In the genomic region with DNA sequence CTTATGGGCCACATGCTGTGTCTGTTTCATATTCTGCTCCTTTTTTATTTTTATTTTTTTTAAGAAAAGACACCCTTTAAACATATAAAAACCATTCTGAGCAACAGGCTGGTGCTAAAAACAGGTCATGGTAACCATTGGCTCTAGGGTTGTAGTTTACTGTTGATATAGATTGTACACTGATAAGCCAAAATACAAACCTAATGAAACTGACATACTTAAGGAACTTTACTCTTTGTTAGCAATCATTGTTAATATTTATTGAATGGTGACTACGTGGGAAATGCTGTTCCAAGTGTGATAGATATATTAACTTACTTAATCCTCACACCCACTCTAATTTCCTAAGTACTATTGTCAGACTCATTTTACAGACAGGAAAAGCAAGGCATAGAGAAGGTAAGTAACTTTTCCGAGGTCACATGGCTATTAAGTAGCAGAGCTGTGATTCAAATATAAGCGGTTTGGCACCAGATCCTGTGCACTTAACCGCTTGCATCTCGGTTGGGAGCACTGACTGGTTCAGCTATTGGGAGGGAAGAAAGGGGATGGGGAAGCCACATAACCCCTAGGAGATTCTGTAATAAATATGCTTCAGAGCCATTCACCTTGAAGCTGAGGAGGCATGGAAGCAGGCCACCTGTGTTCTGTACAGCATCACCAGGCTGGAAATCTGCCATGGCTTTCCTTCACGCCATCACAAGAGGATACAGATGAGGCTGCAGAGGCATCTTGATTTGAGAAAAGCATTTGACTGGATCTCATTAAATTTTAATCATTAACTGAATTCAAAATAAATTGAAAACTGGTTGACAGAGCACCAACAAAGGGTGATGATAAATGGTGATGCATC, we compare ENCODE assay signal across 11 cellular contexts. TPM values are rescaled to one million over a fixed set of nuclear protein-coding genes. Genes with fewer than 3 reads are reported as not detected.
A peak's percentile ranks its signal among the peaks of the same experiment; 100 is the strongest.
DNase-seq lines count a peak whose midpoint lies in the region; ATAC-seq and TF ChIP-seq lines count a peak whose summit lies in the region.
"Had no signal": no experiment of that assay in that cellular context is flagged by ENCODE, and none has a peak within 500 bp of the region (broad histone marks: within the 10 kb centered on the region; RNA-seq: fewer than 3 reads in every experiment).

No MANE protein-coding gene starts in this region.

- peaks cover 29 to 77% (median 58%) of the 10 kb centered on the region in 4 donors for H3K4me1 Mint-ChIP-seq in CD4-positive, CD25-positive, alpha-beta regulatory T cell
- peaks cover 39% of the 10 kb centered on the region for H3K4me1 Mint-ChIP-seq in activated T-helper 17 cell treated with anti-CD3 and anti-CD28 coated beads, Interleukin-2, amount 50 U/mL, for 72 hours
- peaks cover 62% of the 10 kb centered on the region for H3K4me1 Mint-ChIP-seq in CD8-positive, alpha-beta T cell (ENCODE audit: low read depth)

- TF ChIP-seq CTCF in hepatocyte (IDR thresholded peaks at IDR 0.05; ENCODE audit: poor library complexity), result no peak
- no peak for TF ChIP-seq CTCF in gastrocnemius medialis (IDR thresholded peaks at IDR 0.05 in 4 of 5, conservative IDR thresholded peaks at IDR 0.05 in 1 of 5)
- TF ChIP-seq CTCF in CD8-positive, alpha-beta T cell (IDR thresholded peaks at IDR 0.05), result no peak

- WGBS in hepatocyte (ENCODE audit: low lambda C conversion rate, missing lambda C conversion rate), result 92% methylated on average over 6 of the region's 6 CpGs

- no peak overlapping the region for H3K27ac ChIP-seq in CD4-positive, CD25-positive, alpha-beta regulatory T cell (ENCODE audit: insufficient read depth, low read length, poor library complexity, severe bottlenecking)
- H3K27ac ChIP-seq in hepatocyte (peak overlapping the region; percentile 97), gastrocnemius medialis (peak overlapping the region; percentile 92 to 99 (median 97))
- H3K27ac ChIP-seq in CD8-positive, alpha-beta T cell (ENCODE audit: low read depth, low read length), result no peak overlapping the region

- peaks cover 23% of the 10 kb centered on the region for H3K36me3 Mint-ChIP-seq in CD4-positive, CD25-positive, alpha-beta regulatory T cell
- peaks cover 79% of the 10 kb centered on the region for H3K36me3 Mint-ChIP-seq in activated T-helper 17 cell treated with anti-CD3 and anti-CD28 coated beads, Interleukin-2, amount 50 U/mL, for 72 hours (ENCODE audit: low read depth)
- peaks cover 38% of the 10 kb centered on the region for H3K36me3 Mint-ChIP-seq in CD8-positive, alpha-beta T cell

- H4K20me1 ChIP-seq in hepatocyte (ENCODE audit: insufficient read depth, poor library complexity, severe bottlenecking), result no peaks in the 10 kb centered on the region

- H3K4me3 Mint-ChIP-seq in CD4-positive, CD25-positive, alpha-beta regulatory T cell, result peak overlapping the region in 2 of 4 donors; percentile 12 to 24
- H3K4me3 Mint-ChIP-seq in activated T-helper 17 cell treated with anti-CD3 and anti-CD28 coated beads, Interleukin-2, amount 50 U/mL, for 72 hours, result peak overlapping the region; percentile 15
- H3K4me3 Mint-ChIP-seq in CD8-positive, alpha-beta T cell, result no peak overlapping the region

- no peak overlapping the region for H2AFZ ChIP-seq in hepatocyte

- no peak overlapping the region for H3K4me3 ChIP-seq in CD4-positive, CD25-positive, alpha-beta regulatory T cell (ENCODE audit: low read depth, low read length)
- H3K4me3 ChIP-seq in hepatocyte (no peak overlapping the region), gastrocnemius medialis (no peak overlapping the region)
- H3K4me3 ChIP-seq in CD8-positive, alpha-beta T cell (ENCODE audit: low read depth, low read length), result no peak overlapping the region
- H3K4me3 ChIP-seq: MG63 had no signal

- H3K9me2 ChIP-seq in hepatocyte (replicated peaks; ENCODE audit: insufficient read depth), result no peaks in the 10 kb centered on the region

- no peaks in the 10 kb centered on the region for H3K27me3 Mint-ChIP-seq in CD4-positive, CD25-positive, alpha-beta regulatory T cell
- H3K27me3 Mint-ChIP-seq in activated T-helper 17 cell treated with anti-CD3 and anti-CD28 coated beads, Interleukin-2, amount 50 U/mL, for 72 hours, result no peaks in the 10 kb centered on the region
- no peaks in the 10 kb centered on the region for H3K27me3 Mint-ChIP-seq in CD8-positive, alpha-beta T cell (ENCODE audit: low read depth)

- in situ Hi-C loops in gastrocnemius medialis (cut with MboI; ENCODE audit: low sequenced_read_pairs in 4 of 4), result loop anchor here in 1 of 4 donors (10.0 kb wide), 1 partner anchor 116 kb away; a partner anchor contains a TSS

- POLR2A ChIA-PET in CD8-positive, alpha-beta T cell (lab: Charles Lee), result no interaction called here

- CTCF ChIA-PET in CD8-positive, alpha-beta T cell (lab: Charles Lee), result no interaction called here

- H3K79me2 ChIP-seq in hepatocyte, result peaks cover 69% of the 10 kb centered on the region

- peaks cover 46% of the 10 kb centered on the region for H3K4me1 ChIP-seq in CD4-positive, CD25-positive, alpha-beta regulatory T cell (ENCODE audit: control insufficient read depth, insufficient read depth, low read length, poor library complexity, severe bottlenecking)
- H3K4me1 ChIP-seq in hepatocyte (ENCODE audit: insufficient read depth), result peaks cover 53% of the 10 kb centered on the region
- H3K4me1 ChIP-seq in gastrocnemius medialis, result peaks cover 47 to 58% of the 10 kb centered on the region in 2 donors
- peaks cover 22% of the 10 kb centered on the region for H3K4me1 ChIP-seq in CD8-positive, alpha-beta T cell (ENCODE audit: insufficient read depth, low read length)

- H3K9me3 Mint-ChIP-seq in CD4-positive, CD25-positive, alpha-beta regulatory T cell, result no peaks in the 10 kb centered on the region
- no peaks in the 10 kb centered on the region for H3K9me3 Mint-ChIP-seq in activated T-helper 17 cell treated with anti-CD3 and anti-CD28 coated beads, Interleukin-2, amount 50 U/mL, for 72 hours
- no peaks in the 10 kb centered on the region for H3K9me3 Mint-ChIP-seq in CD8-positive, alpha-beta T cell

- no peak overlapping the region for H3K4me2 ChIP-seq in hepatocyte

- TF ChIP-seq POLR2A in gastrocnemius medialis (IDR thresholded peaks at IDR 0.05), result no peak

- H3K9me3 ChIP-seq in CD4-positive, CD25-positive, alpha-beta regulatory T cell (ENCODE audit: control insufficient read depth in 2 of 2, low read length in 2 of 2), result no peaks in the 10 kb centered on the region
- H3K9me3 ChIP-seq in hepatocyte (ENCODE audit: low read depth) (no peaks in the 10 kb centered on the region), gastrocnemius medialis (no peaks in the 10 kb centered on the region)
- H3K9me3 ChIP-seq in CD8-positive, alpha-beta T cell (ENCODE audit: low read length), result no peaks in the 10 kb centered on the region
- H3K9me3 ChIP-seq: MG63 had no signal

- DNase-seq in CD4-positive, CD25-positive, alpha-beta regulatory T cell, result no peak
- no peak for DNase-seq in hepatocyte (ENCODE audit: low spot score)
- DNase-seq in gastrocnemius medialis, result no peak
- no peak for DNase-seq in NCI-H1436 treated with DMSO at 0.1 percent for 48 hours (lab: John Stamatoyannopoulos, UW)
- DNase-seq in CD8-positive, alpha-beta T cell, result no peak
- DNase-seq: activated CD8-positive, alpha-beta memory T cell treated with anti-CD3 and anti-CD28 coated beads, Interleukin-2, amount 50 U/mL, for 4 hours; MG63; SHP77 had no signal

- H3K27ac Mint-ChIP-seq in CD4-positive, CD25-positive, alpha-beta regulatory T cell, result peak overlapping the region; percentile 59 to 70 (median 60)
- H3K27ac Mint-ChIP-seq in activated T-helper 17 cell treated with anti-CD3 and anti-CD28 coated beads, Interleukin-2, amount 50 U/mL, for 72 hours, result peak overlapping the region; percentile 64
- no peak overlapping the region for H3K27ac Mint-ChIP-seq in CD8-positive, alpha-beta T cell

- intact Hi-C loops in gastrocnemius medialis (cut with DNase I; ENCODE audit: low total_unique reads), result no loop called here
- intact Hi-C loops in CD8-positive, alpha-beta T cell (cut with DNase I, micrococcal nuclease), result no loop called here

- no peaks in the 10 kb centered on the region for H3K36me3 ChIP-seq in CD4-positive, CD25-positive, alpha-beta regulatory T cell (ENCODE audit: control insufficient read depth, insufficient read depth, low read length)
- H3K36me3 ChIP-seq in hepatocyte (replicated peaks; ENCODE audit: insufficient read depth, low read depth) (no peaks in the 10 kb centered on the region), gastrocnemius medialis (no peaks in the 10 kb centered on the region)
- no peaks in the 10 kb centered on the region for H3K36me3 ChIP-seq in CD8-positive, alpha-beta T cell (ENCODE audit: insufficient read depth, low read length)

- no peaks in the 10 kb centered on the region for H3K27me3 ChIP-seq in CD4-positive, CD25-positive, alpha-beta regulatory T cell (ENCODE audit: control insufficient read depth, insufficient read depth, low read length)
- H3K27me3 ChIP-seq in hepatocyte (no peaks in the 10 kb centered on the region), gastrocnemius medialis (no peaks in the 10 kb centered on the region)
- no peaks in the 10 kb centered on the region for H3K27me3 ChIP-seq in CD8-positive, alpha-beta T cell (ENCODE audit: insufficient read depth, low read length)
- H3K27me3 ChIP-seq: MG63 had no signal

- no peak for ATAC-seq in CD4-positive, CD25-positive, alpha-beta regulatory T cell (ENCODE audit: low read depth in 2 of 2)
- no peak for ATAC-seq in activated T-helper 17 cell treated with anti-CD3 and anti-CD28 coated beads, Interleukin-2, amount 50 U/mL, for 72 hours (replicated peaks)
- ATAC-seq in gastrocnemius medialis, result no peak
- ATAC-seq in HG02852 (IDR thresholded peaks at IDR 0.05; ENCODE audit: unreplicated experiment), result no peak
- no peak for ATAC-seq in CD8-positive, alpha-beta T cell
- no peak for ATAC-seq in HG02678 (IDR thresholded peaks at IDR 0.05; ENCODE audit: unreplicated experiment)

RNA-seq across cellular contexts. Expression of a gene that starts 4.9 kb away (rescaled TPM):
- total RNA-seq in CD4-positive, CD25-positive, alpha-beta regulatory T cell, result 28.7 TPM
- 10 to 100 TPM; 20.7 to 30.1 (median 25.2) TPM for polyA plus RNA-seq in CD4-positive, CD25-positive, alpha-beta regulatory T cell
- 10 to 100 TPM; 36.5 to 63.6 TPM for total RNA-seq in activated T-helper 17 cell treated with anti-CD3 and anti-CD28 coated beads, Interleukin-2, amount 50 U/mL, for 72 hours
- total RNA-seq in hepatocyte (26.0 and 31.1 TPM in 2 replicates), gastrocnemius medialis (10 to 100 TPM; 11.0 to 31.1 (median 17.3) TPM)
- 21.9 and 22.2 TPM in 2 replicates for polyA plus RNA-seq in hepatocyte
- total RNA-seq in CD8-positive, alpha-beta T cell, result 10 to 100 TPM; 24.7 to 26.1 TPM

Comparison
In these comparisons a context has a peak if more than half of its experiments do, and no peak if none do; other contexts are left out.
1. H3K27ac ChIP-seq: peak in hepatocyte (single experiment) and gastrocnemius medialis (4 of 4); none in CD4-positive, CD25-positive, alpha-beta regulatory T cell (single experiment) and CD8-positive, alpha-beta T cell (single experiment).